In the genomic region with DNA sequence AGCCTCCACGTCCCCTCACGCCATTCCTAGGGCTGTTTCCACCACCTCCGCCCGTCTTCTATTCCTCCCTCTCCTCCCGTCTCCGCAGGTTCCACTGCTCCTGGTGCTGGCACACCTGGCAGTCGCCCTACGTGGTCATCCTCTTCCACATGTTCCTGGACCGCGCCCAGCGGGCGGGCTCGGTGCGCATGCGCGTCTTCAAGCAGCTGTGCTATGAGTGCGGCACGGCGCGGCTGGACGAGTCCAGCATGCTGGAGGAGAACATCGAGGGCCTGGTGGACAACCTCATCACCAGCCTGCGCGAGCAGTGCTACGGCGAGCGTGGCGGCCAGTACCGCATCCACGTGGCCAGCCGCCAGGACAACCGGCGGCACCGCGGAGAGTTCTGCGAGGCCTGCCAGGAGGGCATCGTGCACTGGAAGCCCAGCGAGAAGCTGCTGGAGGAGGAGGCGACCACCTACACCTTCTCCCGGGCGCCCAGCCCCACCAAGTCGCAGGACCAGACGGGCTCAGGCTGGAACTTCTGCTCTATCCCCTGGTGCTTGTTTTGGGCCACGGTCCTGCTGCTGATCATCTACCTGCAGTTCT, we compare ENCODE assay signal across 2 cellular contexts. TPM values are rescaled to one million over a fixed set of nuclear protein-coding genes. Genes with fewer than 3 reads are reported as not detected.
"Had no signal": no experiment of that assay in that cellular context is flagged by ENCODE, and none has a peak within 500 bp of the region (broad histone marks: within the 10 kb centered on the region; RNA-seq: fewer than 3 reads in every experiment).

No MANE protein-coding gene starts in this region.

RNA-seq across cellular contexts. Expression of gene RTP1, which starts 2.3 kb away (rescaled TPM):
- total RNA-seq: GM23248, HFFc6 had no signal
- polyA plus RNA-seq: GM23248 had no signal
